Comparison of ENCODE assay signal across 19 cellular contexts in genomic region chr7:114334992-114335391, GRCh38.
DNase-seq lines count a peak whose midpoint lies in the region; TF ChIP-seq lines count a peak whose summit lies in the region.
"Had no signal": no experiment of that assay in that cellular context is flagged by ENCODE, and none has a peak within 500 bp of the region (broad histone marks: within the 10 kb centered on the region; RNA-seq: fewer than 3 reads in every experiment).

No MANE protein-coding gene starts in this region.

- H3K4me1 ChIP-seq in hepatocyte (ENCODE audit: insufficient read depth): no peaks in the 10 kb centered on the region
- H3K4me1 ChIP-seq: A549, HAP-1 had no signal

- no peak overlapping the region for H3K27ac ChIP-seq in hepatocyte
- H3K27ac ChIP-seq: A549, KMS-11 had no signal

- no peaks in the 10 kb centered on the region for H3K9me2 ChIP-seq in hepatocyte (replicated peaks; ENCODE audit: insufficient read depth)

- WGBS in hepatocyte (ENCODE audit: low lambda C conversion rate, missing lambda C conversion rate): 43% methylated on average over 1 of the region's 1 CpG

- H2AFZ ChIP-seq in hepatocyte: no peak overlapping the region

- H3K79me2 ChIP-seq in hepatocyte: no peaks in the 10 kb centered on the region

- peak; percentile 6 for DNase-seq in NCI-H1694 treated with DMSO at 0.1 percent for 48 hours (lab: John Stamatoyannopoulos, UW)
- no peak for DNase-seq in NCI-H1694 (lab: John Stamatoyannopoulos, UW)
- DNase-seq in ELR (ENCODE audit: low read depth): peak; percentile 4
- DNase-seq in NCI-H748 treated with DMSO at 0.1 percent for 48 hours (lab: John Stamatoyannopoulos, UW): peak; percentile 61
- no peak for DNase-seq in hepatocyte (ENCODE audit: low spot score)
- no peak for DNase-seq in hypothalamus (lab: John Stamatoyannopoulos, UW)
- DNase-seq in central memory CD4-positive, alpha-beta T cell: no peak
- DNase-seq: Calu3; CD4-positive, alpha-beta memory T cell; GDM1; MV-4-11; NCI-H146; NCI-H2081 treated with DMSO at 0.1 percent for 48 hours; NCI-H345; SW 1271; T-helper 2 cell had no signal

- TF ChIP-seq CTCF in hepatocyte (IDR thresholded peaks at IDR 0.05; ENCODE audit: poor library complexity): peak; percentile 11

- H3K4me3 ChIP-seq in hepatocyte: no peak overlapping the region
- H3K4me3 ChIP-seq: A549, HAP-1 had no signal

- H3K27me3 ChIP-seq in hepatocyte: no peaks in the 10 kb centered on the region

- no peak overlapping the region for H3K4me2 ChIP-seq in hepatocyte
- H3K4me2 ChIP-seq: A549, KMS-11 had no signal

- H4K20me1 ChIP-seq in hepatocyte (ENCODE audit: insufficient read depth, poor library complexity, severe bottlenecking): no peaks in the 10 kb centered on the region

- no peaks in the 10 kb centered on the region for H3K36me3 ChIP-seq in hepatocyte (replicated peaks; ENCODE audit: insufficient read depth, low read depth)
- H3K36me3 ChIP-seq: HAP-1 had no signal

- no peaks in the 10 kb centered on the region for H3K9me3 ChIP-seq in hepatocyte (ENCODE audit: low read depth)
- H3K9me3 ChIP-seq: A549, HAP-1 had no signal

Comparison
In these comparisons a context has a peak if more than half of its experiments do, and no peak if none do; other contexts are left out.
1. DNase-seq: peak in NCI-H1694 treated with DMSO at 0.1 percent for 48 hours (single experiment), ELR (single experiment) and NCI-H748 treated with DMSO at 0.1 percent for 48 hours (single experiment); none in NCI-H1694 (single experiment), hepatocyte (single experiment), hypothalamus (0 of 51) and central memory CD4-positive, alpha-beta T cell (single experiment).